In the genomic region with DNA sequence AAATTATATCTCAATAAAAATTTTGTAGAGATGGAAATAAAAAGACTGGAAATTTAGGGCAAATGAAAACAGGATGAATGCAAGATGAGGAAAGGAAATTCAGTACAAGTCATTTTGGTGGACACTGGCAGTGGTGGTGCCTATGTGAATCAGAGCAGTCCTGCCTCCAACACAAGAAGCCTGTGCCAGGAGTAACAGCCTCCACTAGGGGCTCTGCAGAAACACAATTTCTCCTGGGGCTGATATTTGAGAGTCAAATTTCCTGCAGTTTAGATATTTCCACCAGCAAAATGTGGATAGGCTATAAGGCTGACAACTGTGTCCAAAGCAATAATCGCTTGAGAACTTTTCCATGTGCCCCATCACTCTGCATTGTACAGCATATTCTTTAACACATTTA, we compare ENCODE assay signal across 7 cellular contexts. TPM values are rescaled to one million over a fixed set of nuclear protein-coding genes. Genes with fewer than 3 reads are reported as not detected.
A peak's percentile ranks its signal among the peaks of the same experiment; 100 is the strongest.
DNase-seq lines count a peak whose midpoint lies in the region; ATAC-seq and TF ChIP-seq lines count a peak whose summit lies in the region.

No MANE protein-coding gene starts in this region.

- intact Hi-C loops in ascending aorta (cut with DNase I) (loop anchor here (10.0 kb wide), 3 partner anchors 397 to 1033 kb away; no protein-coding TSS in a partner anchor), testis (cut with DNase I; ENCODE audit: low total_unique reads) (loop anchor here (10.0 kb wide), 1 partner anchor 953 kb away; no protein-coding TSS in a partner anchor)

- no peak for ATAC-seq in GM18502 (IDR thresholded peaks at IDR 0.05; ENCODE audit: poor library complexity, unreplicated experiment)

- H3K27me3 ChIP-seq in ascending aorta (no peaks in the 10 kb centered on the region), testis (no peaks in the 10 kb centered on the region)

- DNase-seq in HuH-7 (ENCODE audit: low spot score) (peak; percentile 39), ascending aorta (ENCODE audit: low spot score in 2 of 2) (peak in 1 of 2 donors; percentile 85), iPS-NIHi7 (ENCODE audit: extremely low spot score) (peak; percentile 37), testis (peak; percentile 68), NCI-H1092 (lab: John Stamatoyannopoulos, UW) (no peak)
- no peak for DNase-seq in stimulated activated CD8-positive, alpha-beta memory T cell treated with anti-CD3 and anti-CD28 coated beads, Interleukin-4, amount 100 ng/mL, for 48 hours

- H3K4me1 ChIP-seq in ascending aorta: peaks cover 2 to 12% of the 10 kb centered on the region in 2 donors
- no peaks in the 10 kb centered on the region for H3K4me1 ChIP-seq in testis

- WGBS in testis, 2 donors: 34 to 50% methylated on average over 1 of the region's 1 CpG

- no peak overlapping the region for H3K4me3 ChIP-seq in ascending aorta
- no peak overlapping the region for H3K4me3 ChIP-seq in testis

- TF ChIP-seq CTCF in ascending aorta (IDR thresholded peaks at IDR 0.05) (peak; percentile 37 to 67 (median 43)), testis (IDR thresholded peaks at IDR 0.05) (peak; percentile 20 to 49 (median 25))

- H3K36me3 ChIP-seq in ascending aorta (no peaks in the 10 kb centered on the region), testis (ENCODE audit: low read depth, missing control alignments) (no peaks in the 10 kb centered on the region)

- H3K27ac ChIP-seq in ascending aorta (no peak overlapping the region), testis (no peak overlapping the region)

- TF ChIP-seq POLR2A in testis (IDR thresholded peaks at IDR 0.05): no peak

- no peaks in the 10 kb centered on the region for H3K9me3 ChIP-seq in ascending aorta
- H3K9me3 ChIP-seq in testis: no peaks in the 10 kb centered on the region

RNA-seq across cellular contexts. Expression of a gene that starts 4.7 kb away (rescaled TPM):
- total RNA-seq in ascending aorta (94.1 TPM), testis (10 to 100 TPM; 53.6 to 81.7 TPM)
- 27.5 TPM for polyA plus RNA-seq in testis (ENCODE audit: insufficient read depth, low read depth, low replicate concordance)

Comparison
In these comparisons a context has a peak if more than half of its experiments do, and no peak if none do; other contexts are left out.
1. DNase-seq: peak in HuH-7 (single experiment), iPS-NIHi7 (single experiment) and testis (single experiment); none in NCI-H1092 (single experiment) and stimulated activated CD8-positive, alpha-beta memory T cell treated with anti-CD3 and anti-CD28 coated beads, Interleukin-4, amount 100 ng/mL, for 48 hours (single experiment).